ENCODE assay signal across 8 cellular contexts in the genomic region with DNA sequence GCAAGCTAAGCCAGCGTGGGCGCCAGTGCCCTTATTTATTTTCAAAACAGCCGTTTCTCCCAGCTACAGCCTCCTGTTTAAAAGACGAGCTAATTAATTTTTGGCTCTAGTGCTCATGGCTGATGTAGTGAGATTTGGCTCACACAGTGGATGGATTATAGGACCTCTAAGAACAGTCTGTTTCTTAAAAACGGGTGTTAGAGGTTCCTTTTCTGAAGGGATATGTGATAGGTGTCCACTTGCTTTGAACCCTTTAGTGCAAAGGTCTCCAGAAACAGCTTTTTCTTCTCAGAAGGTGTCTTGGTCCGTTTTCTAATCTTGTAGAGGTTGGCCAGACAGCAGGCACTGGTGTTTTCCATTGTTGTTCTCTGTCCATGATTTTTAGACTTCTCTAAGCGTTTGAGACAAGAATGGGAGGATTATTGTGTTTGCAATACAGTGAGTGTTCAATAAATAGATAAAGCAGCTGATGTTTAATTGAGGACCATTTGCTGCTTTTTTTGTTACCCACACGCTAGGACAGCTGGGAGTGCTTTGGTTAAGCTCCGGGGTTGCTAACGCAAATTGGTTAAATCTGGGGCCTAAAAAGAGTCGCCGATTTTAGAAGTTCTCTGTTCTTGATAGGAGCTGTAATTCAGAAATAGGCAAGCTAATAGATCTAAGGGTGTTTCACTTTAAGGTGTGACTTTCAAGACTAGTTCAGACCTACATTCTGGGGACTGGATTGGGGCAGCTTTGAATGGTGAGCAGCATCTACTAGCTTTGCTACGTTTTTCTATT. TPM values are rescaled to one million over a fixed set of nuclear protein-coding genes. Genes with fewer than 3 reads are reported as not detected.
A peak's percentile ranks its signal among the peaks of the same experiment; 100 is the strongest.
DNase-seq lines count a peak whose midpoint lies in the region; ATAC-seq, FAIRE-seq and TF ChIP-seq lines count a peak whose summit lies in the region.

No MANE protein-coding gene starts in this region.

- H3K27ac Mint-ChIP-seq in IgD-negative memory B cell: peak overlapping the region; percentile 96 to 100 (median 98)

- no peak for ATAC-seq in HG02973 (IDR thresholded peaks at IDR 0.05; ENCODE audit: unreplicated experiment)

- peak; percentile 49 for DNase-seq in activated naive CD4-positive, alpha-beta T cell treated with Interleukin-2 at 50 U/mL for 16 hours
- no peak for DNase-seq in activated naive CD4-positive, alpha-beta T cell treated with anti-CD3 and anti-CD28 coated beads, Interleukin-2, amount 50 U/mL, for 16 hours
- DNase-seq in fibroblast of peridontal ligament (ENCODE audit: extremely low read depth) (peak; percentile 40), prostate gland (ENCODE audit: low spot score) (no peak), GM12892 (ENCODE audit: insufficient read length) (no peak)

- peak overlapping the region; percentile 81 to 90 for H3K4me3 ChIP-seq in prostate gland

- no peak for TF ChIP-seq POLR2A in prostate gland (IDR thresholded peaks at IDR 0.05)
- TF ChIP-seq POLR2A in GM12892 (IDR thresholded peaks at IDR 0.05; ENCODE audit: low read depth, low read length): no peak

- no peaks in the 10 kb centered on the region for H3K36me3 ChIP-seq in prostate gland

- intact Hi-C loops in prostate gland (cut with DNase I): no loop called here

- no peak for TF ChIP-seq CTCF in VCaP (conservative IDR thresholded peaks at IDR 0.05)
- TF ChIP-seq CTCF in prostate gland (IDR thresholded peaks at IDR 0.05): no peak

- H3K27me3 ChIP-seq in prostate gland (replicated peaks; ENCODE audit: insufficient read depth): no peaks in the 10 kb centered on the region

- no peak for FAIRE-seq in GM12892 (lab: Jason Lieb, UNC)

- H3K36me3 Mint-ChIP-seq in IgD-negative memory B cell: no peaks in the 10 kb centered on the region

- H3K4me3 Mint-ChIP-seq in IgD-negative memory B cell: peak overlapping the region; percentile 89 to 99 (median 96)

- H3K27me3 Mint-ChIP-seq in IgD-negative memory B cell: no peaks in the 10 kb centered on the region

- no peaks in the 10 kb centered on the region for H3K9me3 Mint-ChIP-seq in IgD-negative memory B cell

- peaks cover 22 to 44% (median 25%) of the 10 kb centered on the region in 3 donors for H3K4me1 Mint-ChIP-seq in IgD-negative memory B cell

- WGBS in prostate gland: 14% methylated on average over 13 of the region's 13 CpGs

- H3K27ac ChIP-seq in VCaP (peak overlapping the region; percentile 94), prostate gland (peak overlapping the region; percentile 97)

- no peaks in the 10 kb centered on the region for H3K4me1 ChIP-seq in prostate gland (replicated peaks)

- H3K9me3 ChIP-seq in prostate gland: no peaks in the 10 kb centered on the region

RNA-seq across cellular contexts. Expression of a gene that starts 1.0 kb away (rescaled TPM):
- polyA plus RNA-seq in IgD-negative memory B cell: 19.9 TPM
- 10 to 100 TPM in 1 of 2 donors, 1 to 10 TPM in 1; 9.7 to 26.8 TPM for total RNA-seq in prostate gland
- polyA plus RNA-seq in GM12892 (2012; ENCODE audit: missing spikeins): 8.9 TPM

RNA-seq across cellular contexts. Expression of a gene that starts 7.8 kb away (rescaled TPM):
- polyA plus RNA-seq in IgD-negative memory B cell: 0.23 TPM
- 10 to 100 TPM; 28.9 to 33.2 TPM for total RNA-seq in prostate gland
- polyA plus RNA-seq in GM12892 (2012; ENCODE audit: missing spikeins): not detected

Comparison
In these comparisons a context has a peak if more than half of its experiments do, and no peak if none do; other contexts are left out.
1. DNase-seq: peak in activated naive CD4-positive, alpha-beta T cell treated with Interleukin-2 at 50 U/mL for 16 hours (single experiment) and fibroblast of peridontal ligament (single experiment); none in activated naive CD4-positive, alpha-beta T cell treated with anti-CD3 and anti-CD28 coated beads, Interleukin-2, amount 50 U/mL, for 16 hours (single experiment), prostate gland (single experiment) and GM12892 (single experiment).